In genomic region chr10:8331896-8332729, GRCh38 we compare ENCODE assay signal across 8 cellular contexts.
DNase-seq lines count a peak whose midpoint lies in the region; ATAC-seq and TF ChIP-seq lines count a peak whose summit lies in the region.

No MANE protein-coding gene starts in this region.

- H3K79me1 ChIP-seq in IMR-90 (ENCODE audit: low read depth in 1 of 2, low read length in 2 of 2) = no peaks in the 10 kb centered on the region

- in situ Hi-C loops in IMR-90 (cut with MboI; ENCODE audit: low sequenced_read_pairs) = no loop called here

- H3K9me3 Mint-ChIP-seq in activated CD4-positive, alpha-beta T cell treated with anti-CD3 and anti-CD28 coated beads, Interleukin-2, amount 10 ng/mL, durations not matched to agents 7 days and 5 days = no peaks in the 10 kb centered on the region
- H3K9me3 Mint-ChIP-seq in memory B cell = peaks cover 2% of the 10 kb centered on the region

- no peaks in the 10 kb centered on the region for H3K4me1 ChIP-seq in IMR-90 (ENCODE audit: control insufficient read depth, insufficient read depth, low read length)
- H3K4me1 ChIP-seq in colonic mucosa = no peaks in the 10 kb centered on the region

- no peak overlapping the region for H3K56ac ChIP-seq in IMR-90 (ENCODE audit: extremely low read depth, insufficient read depth, low read length)

- H3K9ac ChIP-seq in IMR-90 (ENCODE audit: low read depth, low read length) (no peak overlapping the region), colonic mucosa (ENCODE audit: low read depth in 2 of 2, low read length in 2 of 2) (no peak overlapping the region)

- no peak overlapping the region for H3K18ac ChIP-seq in IMR-90 (ENCODE audit: low read depth, low read length)

- H3K36me3 ChIP-seq in IMR-90 (ENCODE audit: control insufficient read depth, insufficient read depth, low read length) (no peaks in the 10 kb centered on the region), colonic mucosa (no peaks in the 10 kb centered on the region)

- no peak overlapping the region for H3K27ac ChIP-seq in IMR-90 (ENCODE audit: insufficient read depth, low read length)
- no peak overlapping the region for H3K27ac ChIP-seq in colonic mucosa

- H2BK120ac ChIP-seq in IMR-90 (ENCODE audit: low read depth, low read length) = no peak overlapping the region

- TF ChIP-seq CTCF in IMR-90 (conservative IDR thresholded peaks at IDR 0.05; ENCODE audit: low read depth, low read length) = no peak
- no peak for TF ChIP-seq CTCF in colonic mucosa (IDR thresholded peaks at IDR 0.05)

- no peak overlapping the region for H2BK15ac ChIP-seq in IMR-90 (ENCODE audit: low read depth, low read length)

- intact Hi-C loops in IMR-90 (cut with micrococcal nuclease) (no loop called here), colonic mucosa (cut with DNase I) (no loop called here)

- no peak overlapping the region for H2BK5ac ChIP-seq in IMR-90 (ENCODE audit: low read depth, low read length, poor library complexity, severe bottlenecking)

- peak overlapping the region; percentile 18 for H2AFZ ChIP-seq in IMR-90 (replicated peaks; ENCODE audit: low read length, poor library complexity)

- H4K8ac ChIP-seq in IMR-90 (ENCODE audit: low read depth in 2 of 2, low read length in 2 of 2) = no peak overlapping the region

- dilution Hi-C loops in IMR-90 (cut with HindIII; ENCODE audit: low sequenced_read_pairs, unreplicated experiment) = no loop called here

- ATAC-seq in GM21381 (IDR thresholded peaks at IDR 0.05; ENCODE audit: unreplicated experiment) (peak; percentile 89), IMR-90 (ENCODE audit: low read depth) (peak; percentile 44), memory B cell (ENCODE audit: low read depth) (peak; percentile 56)

- H4K20me1 ChIP-seq in IMR-90 (ENCODE audit: insufficient read depth, low read length) = no peaks in the 10 kb centered on the region

- no peak overlapping the region for H4K5ac ChIP-seq in IMR-90 (ENCODE audit: low read depth, low read length)

- peak overlapping the region; percentile 67 for H3K4me3 Mint-ChIP-seq in activated CD4-positive, alpha-beta T cell treated with anti-CD3 and anti-CD28 coated beads, Interleukin-2, amount 10 ng/mL, durations not matched to agents 7 days and 5 days
- H3K4me3 Mint-ChIP-seq in memory B cell = no peak overlapping the region

- H3K27ac Mint-ChIP-seq in activated CD4-positive, alpha-beta T cell treated with anti-CD3 and anti-CD28 coated beads, Interleukin-2, amount 10 ng/mL, durations not matched to agents 7 days and 5 days = peak overlapping the region; percentile 89
- no peak overlapping the region for H3K27ac Mint-ChIP-seq in memory B cell

- H3K4ac ChIP-seq in IMR-90 (ENCODE audit: low read depth, low read length) = no peak overlapping the region

- H4K91ac ChIP-seq in IMR-90 (ENCODE audit: insufficient read depth, low read depth, low read length) = no peak overlapping the region

- no peak overlapping the region for H3K14ac ChIP-seq in IMR-90 (replicated peaks; ENCODE audit: low read depth, low read length)

- WGBS in IMR-90 (ENCODE audit: extremely low coverage in 2 of 2, insufficient read length in 1 of 2), 2 experiments = 0% methylated on average over 7 of the region's 34 CpGs; no CpG with 5 or more reads in 1 of the 2 experiments

- DNase-seq in COLO829 (ENCODE audit: low spot score) (peak; percentile 31), IMR-90 (peak; percentile 7), colonic mucosa (peak; percentile 24), memory B cell (ENCODE audit: low spot score in 2 of 2) (peak in 1 of 2 donors; percentile 12), NCI-H524 treated with DMSO at 0.1 percent for 48 hours (lab: John Stamatoyannopoulos, UW) (no peak)
- DNase-seq in activated CD4-positive, alpha-beta T cell treated with anti-CD3 and anti-CD28 coated beads, Interleukin-2, amount 10 ng/mL, durations not matched to agents 7 days and 5 days = peak; percentile 90
- peak; percentile 55 for DNase-seq in stimulated activated CD8-positive, alpha-beta memory T cell treated with anti-CD3 and anti-CD28 coated beads, Interleukin-15, amount 100 ng/mL, for 24 hours (ENCODE audit: low read depth)

- no peaks in the 10 kb centered on the region for H3K27me3 Mint-ChIP-seq in activated CD4-positive, alpha-beta T cell treated with anti-CD3 and anti-CD28 coated beads, Interleukin-2, amount 10 ng/mL, durations not matched to agents 7 days and 5 days
- H3K27me3 Mint-ChIP-seq in memory B cell = peaks cover 15% of the 10 kb centered on the region

- H2BK20ac ChIP-seq in IMR-90 (ENCODE audit: low read depth, low read length) = no peak overlapping the region

- BruUV-seq in IMR-90 (replicated peaks; lab: Mats Ljungman, UMichigan) = no TSS peak

- H3K9me3 ChIP-seq in IMR-90 (ENCODE audit: control insufficient read depth, insufficient read depth, low read length) = peaks cover 12% of the 10 kb centered on the region
- no peaks in the 10 kb centered on the region for H3K9me3 ChIP-seq in colonic mucosa

- H3K4me3 ChIP-seq in IMR-90 (ENCODE audit: insufficient read depth, low read depth, low read length) (peak overlapping the region; percentile 15; the same call in 1 of the 2 replicates), colonic mucosa (no peak overlapping the region)

- no peak for TF ChIP-seq RAD21 in IMR-90 (IDR thresholded peaks at IDR 0.05; ENCODE audit: low read length)

- H3K27me3 ChIP-seq in IMR-90 (ENCODE audit: control insufficient read depth, insufficient read depth, low read length) (no peaks in the 10 kb centered on the region), colonic mucosa (no peaks in the 10 kb centered on the region)

- POLR2A ChIA-PET in IMR-90 (lab: Charles Lee; ENCODE audit: unreplicated experiment) = no interaction called here
- POLR2A ChIA-PET in activated CD4-positive, alpha-beta T cell treated with anti-CD3 and anti-CD28 coated beads, Interleukin-2, amount 10 ng/mL, durations not matched to agents 7 days and 5 days (lab: Charles Lee) = interaction anchor here (0.9 to 1.5 kb wide), 7 partner anchors 9 to 295 kb away, joined by 3 to 5 read pairs (median 4); no protein-coding TSS in a partner anchor

- no peaks in the 10 kb centered on the region for H3K9me1 ChIP-seq in IMR-90 (ENCODE audit: insufficient read depth, low read length)

- H3K4me1 Mint-ChIP-seq in activated CD4-positive, alpha-beta T cell treated with anti-CD3 and anti-CD28 coated beads, Interleukin-2, amount 10 ng/mL, durations not matched to agents 7 days and 5 days = peaks cover 65% of the 10 kb centered on the region
- H3K4me1 Mint-ChIP-seq in memory B cell = peaks cover 6% of the 10 kb centered on the region

- CTCF ChIA-PET in IMR-90 (lab: Yijun Ruan, JAX) = interaction anchor here (0.7 kb wide), 1 partner anchor 430 kb away, joined by 3 read pairs; no protein-coding TSS in a partner anchor
- CTCF ChIA-PET in activated CD4-positive, alpha-beta T cell treated with anti-CD3 and anti-CD28 coated beads, Interleukin-2, amount 10 ng/mL, durations not matched to agents 7 days and 5 days (lab: Charles Lee) = interaction anchor here (0.5 to 3.3 kb wide), 10 partner anchors 8 to 304 kb away, joined by 3 to 9 read pairs (median 4); no protein-coding TSS in a partner anchor

- H3K4me2 ChIP-seq in IMR-90 (ENCODE audit: low read depth, low read length) = peak overlapping the region; percentile 54

- H2AK5ac ChIP-seq in IMR-90 (ENCODE audit: low read depth, low read length) = no peak overlapping the region

- no peak overlapping the region for H3K23ac ChIP-seq in IMR-90 (ENCODE audit: low read depth, low read length)

- H2AK9ac ChIP-seq in IMR-90 (replicated peaks; ENCODE audit: low read depth, low read length, poor library complexity) = no peak overlapping the region

- no peak for TF ChIP-seq POLR2A in IMR-90 (IDR thresholded peaks at IDR 0.05; ENCODE audit: low read depth, low read length)

- peaks cover 9% of the 10 kb centered on the region for H3K36me3 Mint-ChIP-seq in activated CD4-positive, alpha-beta T cell treated with anti-CD3 and anti-CD28 coated beads, Interleukin-2, amount 10 ng/mL, durations not matched to agents 7 days and 5 days (ENCODE audit: low read depth)
- H3K36me3 Mint-ChIP-seq in memory B cell = no peaks in the 10 kb centered on the region

TF ChIP-seq in IMR-90, 13 proteins besides CTCF, POLR2A, EP300 and RAD21:
- TF ChIP-seq NFE2L2 (IDR thresholded peaks at IDR 0.05; ENCODE audit: low read depth, low read length) (no peak), BHLHE40 (IDR thresholded peaks at IDR 0.05; ENCODE audit: low read depth, low read length) (no peak)
- TF ChIP-seq, protein P1, sequence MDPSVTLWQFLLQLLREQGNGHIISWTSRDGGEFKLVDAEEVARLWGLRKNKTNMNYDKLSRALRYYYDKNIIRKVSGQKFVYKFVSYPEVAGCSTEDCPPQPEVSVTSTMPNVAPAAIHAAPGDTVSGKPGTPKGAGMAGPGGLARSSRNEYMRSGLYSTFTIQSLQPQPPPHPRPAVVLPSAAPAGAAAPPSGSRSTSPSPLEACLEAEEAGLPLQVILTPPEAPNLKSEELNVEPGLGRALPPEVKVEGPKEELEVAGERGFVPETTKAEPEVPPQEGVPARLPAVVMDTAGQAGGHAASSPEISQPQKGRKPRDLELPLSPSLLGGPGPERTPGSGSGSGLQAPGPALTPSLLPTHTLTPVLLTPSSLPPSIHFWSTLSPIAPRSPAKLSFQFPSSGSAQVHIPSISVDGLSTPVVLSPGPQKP (IDR thresholded peaks at IDR 0.05; ENCODE audit: borderline replicate concordance, low read depth, low read length) = no peak
